ENCODE assay signal across 12 cellular contexts in genomic region chr6:150928882-150929281, GRCh38.
A peak's percentile ranks its signal among the peaks of the same experiment; 100 is the strongest.
DNase-seq lines count a peak whose midpoint lies in the region; ATAC-seq and TF ChIP-seq lines count a peak whose summit lies in the region.
"Had no signal": no experiment of that assay in that cellular context is flagged by ENCODE, and none has a peak within 500 bp of the region (broad histone marks: within the 10 kb centered on the region; RNA-seq: fewer than 3 reads in every experiment).

No MANE protein-coding gene starts in this region.

- H3K36me3 ChIP-seq in OCI-LY3 (replicated peaks; ENCODE audit: low read depth, low read length) = peaks cover 13% of the 10 kb centered on the region
- H3K36me3 ChIP-seq: right atrium auricular region had no signal

- peaks cover 13% of the 10 kb centered on the region for H3K36me3 Mint-ChIP-seq in activated CD8-positive, alpha-beta memory T cell treated with anti-CD3 and anti-CD28 coated beads, Interleukin-2, amount 10 ng/mL, durations not matched to agents 7 days and 5 days
- H3K36me3 Mint-ChIP-seq in type B pancreatic cell = peaks cover 9% of the 10 kb centered on the region
- H3K36me3 Mint-ChIP-seq in activated naive CD8-positive, alpha-beta T cell treated with anti-CD3 and anti-CD28 coated beads, Interleukin-2, amount 50 U/mL, for 24 hours (ENCODE audit: low read depth) = peaks cover 59% of the 10 kb centered on the region
- H3K36me3 Mint-ChIP-seq in activated naive CD4-positive, alpha-beta T cell treated with anti-CD3 and anti-CD28 coated beads, Interleukin-2, amount 10 ng/mL, durations not matched to agents 7 days and 5 days = peaks cover 28% of the 10 kb centered on the region

- peak; percentile 31 for TF ChIP-seq CTCF in OCI-LY3 (IDR thresholded peaks at IDR 0.05; ENCODE audit: low read depth, low read length)
- peak; percentile 33 for TF ChIP-seq CTCF in epithelial cell of esophagus (IDR thresholded peaks at IDR 0.05; ENCODE audit: insufficient read depth, low read depth, low read length, missing control alignments)
- peak; percentile 52 for TF ChIP-seq CTCF in type B pancreatic cell (conservative IDR thresholded peaks at IDR 0.05)

- H3K4me2 ChIP-seq in OCI-LY3 (ENCODE audit: low read length) = no peak overlapping the region

- H3K4me1 Mint-ChIP-seq in activated CD8-positive, alpha-beta memory T cell treated with anti-CD3 and anti-CD28 coated beads, Interleukin-2, amount 10 ng/mL, durations not matched to agents 7 days and 5 days = no peaks in the 10 kb centered on the region
- H3K4me1 Mint-ChIP-seq in type B pancreatic cell (ENCODE audit: unreplicated experiment) = peaks cover 4% of the 10 kb centered on the region
- no peaks in the 10 kb centered on the region for H3K4me1 Mint-ChIP-seq in activated naive CD8-positive, alpha-beta T cell treated with anti-CD3 and anti-CD28 coated beads, Interleukin-2, amount 50 U/mL, for 24 hours
- no peaks in the 10 kb centered on the region for H3K4me1 Mint-ChIP-seq in activated naive CD4-positive, alpha-beta T cell treated with anti-CD3 and anti-CD28 coated beads, Interleukin-2, amount 10 ng/mL, durations not matched to agents 7 days and 5 days
- H3K4me1 Mint-ChIP-seq: central memory CD8-positive, alpha-beta T cell; memory B cell had no signal

- no peaks in the 10 kb centered on the region for H3K9me3 Mint-ChIP-seq in activated CD8-positive, alpha-beta memory T cell treated with anti-CD3 and anti-CD28 coated beads, Interleukin-2, amount 10 ng/mL, durations not matched to agents 7 days and 5 days (ENCODE audit: low read depth)
- no peaks in the 10 kb centered on the region for H3K9me3 Mint-ChIP-seq in type B pancreatic cell
- no peaks in the 10 kb centered on the region for H3K9me3 Mint-ChIP-seq in activated naive CD8-positive, alpha-beta T cell treated with anti-CD3 and anti-CD28 coated beads, Interleukin-2, amount 50 U/mL, for 24 hours
- H3K9me3 Mint-ChIP-seq in activated naive CD4-positive, alpha-beta T cell treated with anti-CD3 and anti-CD28 coated beads, Interleukin-2, amount 10 ng/mL, durations not matched to agents 7 days and 5 days = no peaks in the 10 kb centered on the region
- H3K9me3 Mint-ChIP-seq: central memory CD8-positive, alpha-beta T cell; memory B cell had no signal

- no peak overlapping the region for H3K9ac ChIP-seq in OCI-LY3 (ENCODE audit: low read length)

- no peaks in the 10 kb centered on the region for H3K27me3 Mint-ChIP-seq in activated CD8-positive, alpha-beta memory T cell treated with anti-CD3 and anti-CD28 coated beads, Interleukin-2, amount 10 ng/mL, durations not matched to agents 7 days and 5 days
- H3K27me3 Mint-ChIP-seq in type B pancreatic cell = no peaks in the 10 kb centered on the region
- H3K27me3 Mint-ChIP-seq in activated naive CD8-positive, alpha-beta T cell treated with anti-CD3 and anti-CD28 coated beads, Interleukin-2, amount 50 U/mL, for 24 hours = no peaks in the 10 kb centered on the region
- no peaks in the 10 kb centered on the region for H3K27me3 Mint-ChIP-seq in activated naive CD4-positive, alpha-beta T cell treated with anti-CD3 and anti-CD28 coated beads, Interleukin-2, amount 10 ng/mL, durations not matched to agents 7 days and 5 days
- H3K27me3 Mint-ChIP-seq: central memory CD8-positive, alpha-beta T cell; memory B cell had no signal

- H3K9me3 ChIP-seq in OCI-LY3 (ENCODE audit: insufficient read depth, low read length) = no peaks in the 10 kb centered on the region
- H3K9me3 ChIP-seq: right atrium auricular region had no signal

- no peak overlapping the region for H3K4me3 ChIP-seq in OCI-LY3 (ENCODE audit: low read length)
- H3K4me3 ChIP-seq in epithelial cell of esophagus (ENCODE audit: low read length) = no peak overlapping the region
- H3K4me3 ChIP-seq: right atrium auricular region had no signal

- no peaks in the 10 kb centered on the region for H3K27me3 ChIP-seq in OCI-LY3 (ENCODE audit: low read depth, low read length)
- H3K27me3 ChIP-seq: right atrium auricular region had no signal

- no peak for ATAC-seq in activated CD8-positive, alpha-beta memory T cell treated with anti-CD3 and anti-CD28 coated beads, Interleukin-2, amount 10 ng/mL, durations not matched to agents 7 days and 5 days
- ATAC-seq in activated naive CD8-positive, alpha-beta T cell treated with anti-CD3 and anti-CD28 coated beads, Interleukin-2, amount 50 U/mL, for 24 hours = no peak
- ATAC-seq in GM21619 (IDR thresholded peaks at IDR 0.05; ENCODE audit: unreplicated experiment) = no peak

- H3K27ac Mint-ChIP-seq in activated CD8-positive, alpha-beta memory T cell treated with anti-CD3 and anti-CD28 coated beads, Interleukin-2, amount 10 ng/mL, durations not matched to agents 7 days and 5 days = no peak overlapping the region
- H3K27ac Mint-ChIP-seq in type B pancreatic cell = no peak overlapping the region
- H3K27ac Mint-ChIP-seq in activated naive CD8-positive, alpha-beta T cell treated with anti-CD3 and anti-CD28 coated beads, Interleukin-2, amount 50 U/mL, for 24 hours = no peak overlapping the region
- H3K27ac Mint-ChIP-seq in activated naive CD4-positive, alpha-beta T cell treated with anti-CD3 and anti-CD28 coated beads, Interleukin-2, amount 10 ng/mL, durations not matched to agents 7 days and 5 days = no peak overlapping the region
- H3K27ac Mint-ChIP-seq: memory B cell had no signal

- H3K27ac ChIP-seq in OCI-LY3 (ENCODE audit: low read length) = no peak overlapping the region
- H3K27ac ChIP-seq: right atrium auricular region had no signal

- H4K20me1 ChIP-seq in OCI-LY3 (ENCODE audit: insufficient read depth, low read length) = no peaks in the 10 kb centered on the region

- DNase-seq in activated CD8-positive, alpha-beta memory T cell treated with anti-CD3 and anti-CD28 coated beads, Interleukin-2, amount 50 U/mL, for 48 hours = peak; percentile 46
- DNase-seq in activated CD8-positive, alpha-beta memory T cell treated with anti-CD3 and anti-CD28 coated beads, Interleukin-2, amount 10 ng/mL, durations not matched to agents 7 days and 5 days = no peak
- DNase-seq in epithelial cell of esophagus (ENCODE audit: low read depth) = no peak
- DNase-seq in type B pancreatic cell (ENCODE audit: extremely low spot score, unreplicated experiment) = no peak
- DNase-seq in activated naive CD8-positive, alpha-beta T cell treated with anti-CD3 and anti-CD28 coated beads, Interleukin-2, amount 50 U/mL, for 24 hours = no peak
- DNase-seq in activated naive CD4-positive, alpha-beta T cell treated with anti-CD3 and anti-CD28 coated beads, Interleukin-2, amount 10 ng/mL, durations not matched to agents 7 days and 5 days = no peak
- DNase-seq: NCI-H1417 treated with DMSO at 0.1 percent for 48 hours had no signal

- CTCF ChIA-PET in activated CD8-positive, alpha-beta memory T cell treated with anti-CD3 and anti-CD28 coated beads, Interleukin-2, amount 10 ng/mL, durations not matched to agents 7 days and 5 days (lab: Charles Lee) = interaction anchor here (0.9 to 2.5 kb wide), 5 partner anchors 8 to 111 kb away, joined by 3 to 9 read pairs (median 4); no protein-coding TSS in a partner anchor
- CTCF ChIA-PET in activated naive CD4-positive, alpha-beta T cell treated with anti-CD3 and anti-CD28 coated beads, Interleukin-2, amount 10 ng/mL, durations not matched to agents 7 days and 5 days (lab: Charles Lee) = interaction anchor here (0.7 to 1.7 kb wide), 6 partner anchors 25 to 396 kb away, joined by 3 to 5 read pairs (median 4); no protein-coding TSS in a partner anchor

- H3K79me2 ChIP-seq in OCI-LY3 (ENCODE audit: low read length) = no peaks in the 10 kb centered on the region

- H3K4me3 Mint-ChIP-seq in activated CD8-positive, alpha-beta memory T cell treated with anti-CD3 and anti-CD28 coated beads, Interleukin-2, amount 10 ng/mL, durations not matched to agents 7 days and 5 days = no peak overlapping the region
- H3K4me3 Mint-ChIP-seq in type B pancreatic cell = no peak overlapping the region
- no peak overlapping the region for H3K4me3 Mint-ChIP-seq in activated naive CD8-positive, alpha-beta T cell treated with anti-CD3 and anti-CD28 coated beads, Interleukin-2, amount 50 U/mL, for 24 hours
- no peak overlapping the region for H3K4me3 Mint-ChIP-seq in activated naive CD4-positive, alpha-beta T cell treated with anti-CD3 and anti-CD28 coated beads, Interleukin-2, amount 10 ng/mL, durations not matched to agents 7 days and 5 days
- H3K4me3 Mint-ChIP-seq: central memory CD8-positive, alpha-beta T cell; memory B cell had no signal

- 0 out of 2 replicates have a peak, but pooled peaks cover 6% of the 10 kb centered on the region for H3K4me1 ChIP-seq in OCI-LY3 (ENCODE audit: low read length)
- H3K4me1 ChIP-seq: right atrium auricular region had no signal

- no peak overlapping the region for H2AFZ ChIP-seq in OCI-LY3 (ENCODE audit: low read depth, low read length)
